ENCODE assay signal across 18 cellular contexts in the genomic region with DNA sequence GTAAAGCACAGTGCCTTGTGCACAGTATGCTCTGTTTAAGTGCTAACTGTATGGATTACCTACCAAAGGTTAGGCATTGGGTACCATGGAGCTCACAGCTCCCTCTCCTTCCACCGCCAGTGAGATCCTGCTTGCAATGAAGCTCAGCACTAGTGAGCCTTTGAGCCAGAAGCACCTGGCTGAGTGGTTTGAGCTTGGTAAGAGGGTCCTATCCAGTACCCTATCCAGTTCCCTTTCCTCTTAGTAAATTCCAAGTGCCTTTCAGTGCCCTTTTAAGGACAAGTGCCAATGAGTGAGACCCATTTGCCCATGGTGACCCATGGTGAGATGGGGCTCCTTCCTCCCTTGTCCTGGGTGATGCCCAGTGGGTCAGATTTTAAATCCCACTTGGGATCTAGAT. TPM values are rescaled to one million over a fixed set of nuclear protein-coding genes. Genes with fewer than 3 reads are reported as not detected.
DNase-seq lines count a peak whose midpoint lies in the region; ATAC-seq and TF ChIP-seq lines count a peak whose summit lies in the region.
"Had no signal": no experiment of that assay in that cellular context is flagged by ENCODE, and none has a peak within 500 bp of the region (broad histone marks: within the 10 kb centered on the region; RNA-seq: fewer than 3 reads in every experiment).

No MANE protein-coding gene starts in this region.

- no TSS peak for BruUV-seq in MCF 10A (replicated peaks; lab: Mats Ljungman, UMichigan)

- no peaks in the 10 kb centered on the region for H3K36me3 ChIP-seq in breast epithelium
- H3K36me3 ChIP-seq: MG63 had no signal

- ATAC-seq in GM18498 (IDR thresholded peaks at IDR 0.05; ENCODE audit: unreplicated experiment): no peak
- no peak for ATAC-seq in GM19452 (IDR thresholded peaks at IDR 0.05; ENCODE audit: unreplicated experiment)
- ATAC-seq: Panc1 had no signal

- peaks cover 8% of the 10 kb centered on the region for H3K36me3 Mint-ChIP-seq in MCF 10A (ENCODE audit: insufficient read depth, unreplicated experiment)
- no peaks in the 10 kb centered on the region for H3K36me3 Mint-ChIP-seq in osteocyte (ENCODE audit: unreplicated experiment)

- peak overlapping the region; percentile 28 for H3K27ac Mint-ChIP-seq in MCF 10A (ENCODE audit: low read depth, unreplicated experiment)
- H3K27ac Mint-ChIP-seq in osteocyte (ENCODE audit: unreplicated experiment): peak overlapping the region; percentile 86
- H3K27ac Mint-ChIP-seq: B cell had no signal

- H3K9me3 ChIP-seq in breast epithelium: no peaks in the 10 kb centered on the region
- H3K9me3 ChIP-seq: MG63, SJCRH30 had no signal

- H3K4me1 ChIP-seq in breast epithelium: peaks cover 0 to 4% of the 10 kb centered on the region in 2 donors
- H3K4me1 ChIP-seq: SJCRH30 had no signal

- H3K9me3 Mint-ChIP-seq in MCF 10A (ENCODE audit: unreplicated experiment) (no peaks in the 10 kb centered on the region), osteocyte (ENCODE audit: unreplicated experiment) (no peaks in the 10 kb centered on the region)

- CTCF ChIA-PET in MCF 10A (lab: Yijun Ruan, JAX): interaction anchor here (0.8 to 2.1 kb wide), 4 partner anchors 9 to 73 kb away, joined by 3 to 8 read pairs (median 4); no protein-coding TSS in a partner anchor

- no peak overlapping the region for H3K4me3 ChIP-seq in breast epithelium
- H3K4me3 ChIP-seq: MG63, SJCRH30 had no signal

- no peak for TF ChIP-seq POLR2A in breast epithelium (IDR thresholded peaks at IDR 0.05)

- H3K4me3 Mint-ChIP-seq in MCF 10A (ENCODE audit: unreplicated experiment) (no peak overlapping the region), osteocyte (ENCODE audit: unreplicated experiment) (no peak overlapping the region)
- H3K4me3 Mint-ChIP-seq: B cell had no signal

- H3K27me3 ChIP-seq in breast epithelium: no peaks in the 10 kb centered on the region
- H3K27me3 ChIP-seq: MG63, SJCRH30 had no signal

- TF ChIP-seq CTCF in MCF 10A (IDR thresholded peaks at IDR 0.05; ENCODE audit: unreplicated experiment) (no peak), breast epithelium (IDR thresholded peaks at IDR 0.05) (no peak), osteocyte (IDR thresholded peaks at IDR 0.05) (no peak)

- H3K27me3 Mint-ChIP-seq in MCF 10A (ENCODE audit: insufficient read depth, unreplicated experiment) (no peaks in the 10 kb centered on the region), osteocyte (ENCODE audit: unreplicated experiment) (no peaks in the 10 kb centered on the region)

- POLR2A ChIA-PET in MCF 10A (lab: Yijun Ruan, JAX): interaction anchor here (0.6 to 2.1 kb wide), 5 partner anchors 11 to 72 kb away, joined by 3 to 8 read pairs (median 5); partner anchors contain the start of gene NAV2

- peaks cover 15% of the 10 kb centered on the region for H3K4me1 Mint-ChIP-seq in MCF 10A (ENCODE audit: insufficient read depth, unreplicated experiment)
- peaks cover 46% of the 10 kb centered on the region for H3K4me1 Mint-ChIP-seq in osteocyte (ENCODE audit: unreplicated experiment)
- H3K4me1 Mint-ChIP-seq: B cell had no signal

- intact Hi-C loops in MCF 10A (cut with micrococcal nuclease): loop anchor here (5.0 kb wide), 1 partner anchor 43 kb away; the partner anchor contains the start of gene NAV2
- intact Hi-C loops in breast epithelium (cut with DNase I; ENCODE audit: low total_unique reads): no loop called here

- DNase-seq in MCF 10A (ENCODE audit: unreplicated experiment) (no peak), breast epithelium (ENCODE audit: low spot score in 2 of 2) (no peak), caudate nucleus (lab: John Stamatoyannopoulos, UW) (no peak), osteocyte (ENCODE audit: extremely low spot score, unreplicated experiment) (no peak)
- no peak for DNase-seq in NK-92 treated with Interleukin-12 subunit alpha and Interleukin-12 subunit beta, amount 100 ng/mL, for 24 hours (lab: John Stamatoyannopoulos, UW)
- DNase-seq: 8988T, DMS53, GDM1, Kasumi-1, MG63, NCI-H2107, NCI-H226, NCI-H748 treated with DMSO at 0.1 percent for 48 hours, SJCRH30 had no signal

- no peak overlapping the region for H3K27ac ChIP-seq in breast epithelium
- peak overlapping the region; percentile 0 for H3K27ac ChIP-seq in caudate nucleus (ENCODE audit: low read depth, low read length)
- H3K27ac ChIP-seq: SJCRH30 had no signal

RNA-seq across cellular contexts. Expression of gene NAV2, which starts 43.1 kb away (rescaled TPM):
- 116 and 139 TPM in 2 replicates for total RNA-seq in MCF 10A (2022)
- total RNA-seq in breast epithelium: 10 to 100 TPM; 28.2 to 61.8 (median 31.4) TPM
- total RNA-seq in osteocyte: 30.4 and 31.4 TPM in 2 replicates
